Comparison of ENCODE assay signal across 1 cellular context in the genomic region with DNA sequence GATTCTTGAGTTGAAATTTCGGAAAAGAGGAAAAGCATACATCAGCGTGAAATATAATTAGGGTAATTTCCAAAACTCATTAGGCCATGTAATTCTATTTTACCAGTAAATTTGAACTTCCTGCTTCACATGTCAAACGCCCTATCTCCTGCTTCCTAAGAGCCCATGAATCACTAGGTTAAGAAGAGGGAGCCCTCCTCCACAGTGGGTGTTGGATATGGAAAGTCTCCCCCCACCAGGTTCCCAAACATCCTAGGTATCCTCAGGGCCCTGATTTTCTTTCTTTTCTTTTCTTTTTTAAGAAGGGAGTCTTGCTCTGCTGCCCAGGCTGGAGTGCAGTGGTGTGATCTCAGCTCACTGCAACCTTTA.
TF ChIP-seq lines count a peak whose summit lies in the region.

No MANE protein-coding gene starts in this region.

TF ChIP-seq in SK-N-SH, 30 proteins besides CTCF, POLR2A, EP300 and RAD21:
- TF ChIP-seq, protein P1, sequence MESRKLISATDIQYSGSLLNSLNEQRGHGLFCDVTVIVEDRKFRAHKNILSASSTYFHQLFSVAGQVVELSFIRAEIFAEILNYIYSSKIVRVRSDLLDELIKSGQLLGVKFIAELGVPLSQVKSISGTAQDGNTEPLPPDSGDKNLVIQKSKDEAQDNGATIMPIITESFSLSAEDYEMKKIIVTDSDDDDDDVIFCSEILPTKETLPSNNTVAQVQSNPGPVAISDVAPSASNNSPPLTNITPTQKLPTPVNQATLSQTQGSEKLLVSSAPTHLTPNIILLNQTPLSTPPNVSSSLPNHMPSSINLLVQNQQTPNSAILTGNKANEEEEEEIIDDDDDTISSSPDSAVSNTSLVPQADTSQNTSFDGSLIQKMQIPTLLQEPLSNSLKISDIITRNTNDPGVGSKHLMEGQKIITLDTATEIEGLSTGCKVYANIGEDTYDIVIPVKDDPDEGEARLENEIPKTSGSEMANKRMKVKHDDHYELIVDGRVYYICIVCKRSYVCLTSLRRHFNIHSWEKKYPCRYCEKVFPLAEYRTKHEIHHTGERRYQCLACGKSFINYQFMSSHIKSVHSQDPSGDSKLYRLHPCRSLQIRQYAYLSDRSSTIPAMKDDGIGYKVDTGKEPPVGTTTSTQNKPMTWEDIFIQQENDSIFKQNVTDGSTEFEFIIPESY (IDR thresholded peaks at IDR 0.05; ENCODE audit: borderline replicate concordance, low read depth): no peak
- TF ChIP-seq CHD2 (IDR thresholded peaks at IDR 0.05; ENCODE audit: low read length, partially characterized antibody): no peak
- TF ChIP-seq SIN3A (IDR thresholded peaks at IDR 0.05; ENCODE audit: borderline replicate concordance, low read depth, low read length): no peak
- no peak for TF ChIP-seq EZH2phosphoT487 (IDR thresholded peaks at IDR 0.05; ENCODE audit: borderline replicate concordance, low read depth)
- no peak for TF ChIP-seq RFX5 (IDR thresholded peaks at IDR 0.05; ENCODE audit: low read length)
- TF ChIP-seq MEF2A (IDR thresholded peaks at IDR 0.05; ENCODE audit: borderline replicate concordance, low read depth): no peak
- no peak for TF ChIP-seq TAF1 (IDR thresholded peaks at IDR 0.05; ENCODE audit: borderline replicate concordance, low read depth, low read length)
- no peak for TF ChIP-seq TEAD4 (IDR thresholded peaks at IDR 0.05; ENCODE audit: borderline replicate concordance, insufficient read depth)
- TF ChIP-seq JUND (IDR thresholded peaks at IDR 0.05): no peak
- no peak for TF ChIP-seq NRF1 (IDR thresholded peaks at IDR 0.05; ENCODE audit: low read depth, low read length)
TF ChIP-seq in SK-N-SH: peak in this region for 0.
